8 cellular contexts compared by ENCODE assay signal in the genomic region with DNA sequence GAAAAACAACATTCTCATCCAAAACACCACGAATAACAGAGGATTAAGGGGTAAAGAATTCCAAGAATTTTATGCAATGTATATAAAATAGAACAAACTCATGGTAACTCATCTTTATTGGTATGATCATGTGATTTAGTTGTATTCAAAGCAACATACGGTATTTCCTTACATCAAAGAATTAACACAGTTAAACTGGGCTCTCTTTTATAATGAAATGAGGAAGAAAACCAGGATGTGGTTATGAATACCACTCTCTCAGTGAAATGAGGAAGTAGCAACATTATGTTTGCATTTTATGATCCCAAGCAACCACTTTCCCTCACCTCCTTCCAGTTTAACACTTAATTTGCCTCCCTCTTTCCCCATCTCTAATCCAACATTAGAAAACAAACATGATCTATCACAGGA. TPM values are rescaled to one million over a fixed set of nuclear protein-coding genes. Genes with fewer than 3 reads are reported as not detected.
DNase-seq lines count a peak whose midpoint lies in the region; ATAC-seq, FAIRE-seq and TF ChIP-seq lines count a peak whose summit lies in the region.

No MANE protein-coding gene starts in this region.

- no peak overlapping the region for H2BK12ac ChIP-seq in H9 (ENCODE audit: insufficient read length, low read depth, low read length)

- H2AK5ac ChIP-seq in H9 (ENCODE audit: insufficient read length, low read length) = no peak overlapping the region

- no peak overlapping the region for H3K4me3 Mint-ChIP-seq in H9
- H3K4me3 Mint-ChIP-seq in chondrocyte (ENCODE audit: unreplicated experiment) = peak overlapping the region; percentile 34
- H3K4me3 Mint-ChIP-seq in stimulated activated memory B cell treated with anti-CD40 and anti-IgM and Interleukin-4, amounts not matched to agents 10 μg/mL and 1 μg/mL and 100 μg/mL, for 72 hours = peak overlapping the region; percentile 68

- H2BK15ac ChIP-seq in H9 (ENCODE audit: low read depth, low read length) = no peak overlapping the region

- H3K23ac ChIP-seq in H9 (ENCODE audit: insufficient read length, low read depth, low read length) = no peak overlapping the region

- H4K5ac ChIP-seq in H9 (ENCODE audit: insufficient read length, low read depth, low read length) = no peak overlapping the region

- no peaks in the 10 kb centered on the region for H3K27me3 ChIP-seq in H9 (ENCODE audit: insufficient read depth, low read length)

- H2BK120ac ChIP-seq in H9 (ENCODE audit: low read depth, low read length, poor library complexity, severe bottlenecking) = no peak overlapping the region

- H3K36me3 Mint-ChIP-seq in H9 (ENCODE audit: insufficient read depth in 1 of 3, low read depth in 3 of 3) (peaks cover 16 to 33% (median 30%) of the 10 kb centered on the region in 3 experiments; a peak in 6 of 7 replicates), chondrocyte (ENCODE audit: low read depth) (peaks cover 7% of the 10 kb centered on the region)
- peaks cover 27% of the 10 kb centered on the region for H3K36me3 Mint-ChIP-seq in stimulated activated memory B cell treated with anti-CD40 and anti-IgM and Interleukin-4, amounts not matched to agents 10 μg/mL and 1 μg/mL and 100 μg/mL, for 72 hours

- H3K9me3 Mint-ChIP-seq in H9 (no peaks in the 10 kb centered on the region), chondrocyte (ENCODE audit: low read depth) (no peaks in the 10 kb centered on the region)
- H3K9me3 Mint-ChIP-seq in stimulated activated memory B cell treated with anti-CD40 and anti-IgM and Interleukin-4, amounts not matched to agents 10 μg/mL and 1 μg/mL and 100 μg/mL, for 72 hours = no peaks in the 10 kb centered on the region

- H3K23me2 ChIP-seq in H9 (ENCODE audit: insufficient read length, low read depth, low read length, poor library complexity, severe bottlenecking) = no peaks in the 10 kb centered on the region

- FAIRE-seq in GM18507 (lab: Jason Lieb, UNC) = peak; percentile 85

- H3K4ac ChIP-seq in H9 (ENCODE audit: low read depth, low read length) = no peak overlapping the region

- no peak overlapping the region for H3K18ac ChIP-seq in H9 (ENCODE audit: insufficient read length, low read depth, low read length)

- H3K4me1 Mint-ChIP-seq in H9 (peaks cover 7 to 9% of the 10 kb centered on the region in 2 experiments), chondrocyte (ENCODE audit: low read depth) (peaks cover 24% of the 10 kb centered on the region)
- H3K4me1 Mint-ChIP-seq in stimulated activated memory B cell treated with anti-CD40 and anti-IgM and Interleukin-4, amounts not matched to agents 10 μg/mL and 1 μg/mL and 100 μg/mL, for 72 hours = peaks cover 77% of the 10 kb centered on the region

- no peak overlapping the region for H2BK5ac ChIP-seq in H9 (ENCODE audit: insufficient read length, low read length)

- H4K8ac ChIP-seq in H9 (replicated peaks; ENCODE audit: insufficient read length, low read depth, low read length) = no peak overlapping the region

- no CpG with 5 or more reads among the region's 2 CpGs for WGBS in H9 (ENCODE audit: extremely low coverage, insufficient read length, low lambda C conversion rate)

- H3K27me3 Mint-ChIP-seq in H9 (ENCODE audit: low read depth) (no peaks in the 10 kb centered on the region), chondrocyte (ENCODE audit: low read depth) (no peaks in the 10 kb centered on the region)
- no peaks in the 10 kb centered on the region for H3K27me3 Mint-ChIP-seq in stimulated activated memory B cell treated with anti-CD40 and anti-IgM and Interleukin-4, amounts not matched to agents 10 μg/mL and 1 μg/mL and 100 μg/mL, for 72 hours

- H3K9me3 ChIP-seq in H9 (ENCODE audit: control insufficient read depth, low read depth, low read length) = no peaks in the 10 kb centered on the region

- no peaks in the 10 kb centered on the region for H3K4me1 ChIP-seq in H9 (ENCODE audit: insufficient read depth, low read length)

- no peaks in the 10 kb centered on the region; the same call in 1 of the 2 replicates for H3K79me2 ChIP-seq in H9 (ENCODE audit: insufficient read depth, low read length)

- peaks cover 2% of the 10 kb centered on the region for H3K79me1 ChIP-seq in H9 (ENCODE audit: insufficient read depth, low read depth, low read length, poor library complexity, severe bottlenecking)

- H3K9ac ChIP-seq in H9 (ENCODE audit: extremely low read depth, insufficient read length, low read length) = no peak overlapping the region

- H3K27ac ChIP-seq in H9 (ENCODE audit: insufficient read length, low read depth, low read length) = no peak overlapping the region

- no peak for TF ChIP-seq CTCF in H9 (conservative IDR thresholded peaks at IDR 0.05)
- no peak for TF ChIP-seq CTCF in chondrocyte (IDR thresholded peaks at IDR 0.05)

- peak; percentile 90 for ATAC-seq in stimulated activated memory B cell treated with anti-CD40 and anti-IgM and Interleukin-4, amounts not matched to agents 10 μg/mL and 1 μg/mL and 100 μg/mL, for 72 hours

- H3K4me2 ChIP-seq in H9 (ENCODE audit: insufficient read depth, insufficient read length, low read length) = no peak overlapping the region

- no peaks in the 10 kb centered on the region for H4K20me1 ChIP-seq in H9 (ENCODE audit: control insufficient read depth, insufficient read depth, insufficient read length)

- DNase-seq in GM18507 (ENCODE audit: extremely low spot score, insufficient read length, low read depth) (no peak), H9 (no peak), NCI-H526 treated with DMSO at 0.1 percent for 48 hours (lab: John Stamatoyannopoulos, UW) (peak; percentile 79), chondrocyte (ENCODE audit: low spot score) (no peak), NCI-H345 (lab: John Stamatoyannopoulos, UW) (no peak), C1 segment of cervical spinal cord (lab: John Stamatoyannopoulos, UW) (no peak)
- DNase-seq in stimulated activated CD4-positive, alpha-beta T cell treated with anti-CD3 and anti-CD28 coated beads, Interleukin-2, amount 100 ng/mL, for 48 hours = no peak

- H2AFZ ChIP-seq in H9 (ENCODE audit: low read length) = no peak overlapping the region

- H3K14ac ChIP-seq in H9 (ENCODE audit: insufficient read depth, low read length) = no peak overlapping the region

- H3K27ac Mint-ChIP-seq in H9 (peak overlapping the region; percentile 50 to 87 (median 81)), chondrocyte (ENCODE audit: unreplicated experiment) (peak overlapping the region; percentile 97)
- H3K27ac Mint-ChIP-seq in stimulated activated memory B cell treated with anti-CD40 and anti-IgM and Interleukin-4, amounts not matched to agents 10 μg/mL and 1 μg/mL and 100 μg/mL, for 72 hours = peak overlapping the region; percentile 70

- no peak overlapping the region for H4K91ac ChIP-seq in H9 (ENCODE audit: insufficient read length, low read depth, low read length)

- H3T11ph ChIP-seq in H9 (ENCODE audit: low read length) = no peak overlapping the region

- no peak overlapping the region for H3K56ac ChIP-seq in H9 (ENCODE audit: insufficient read length, low read depth, low read length)

- H2BK20ac ChIP-seq in H9 (ENCODE audit: low read depth, low read length, poor library complexity, severe bottlenecking) = no peak overlapping the region

RNA-seq across cellular contexts. Expression of a gene that starts 22.9 kb away (rescaled TPM):
- total RNA-seq in H9 (2021) (32.6 and 38.2 TPM in 2 replicates), chondrocyte (25.3 to 30.1 TPM (median 29.1 TPM) in 3 replicates)

Comparison
In these comparisons a context has a peak if more than half of its experiments do, and no peak if none do; other contexts are left out.
1. H3K4me3 Mint-ChIP-seq: peak in chondrocyte (single experiment) and stimulated activated memory B cell treated with anti-CD40 and anti-IgM and Interleukin-4, amounts not matched to agents 10 μg/mL and 1 μg/mL and 100 μg/mL, for 72 hours (single experiment); none in H9 (0 of 2).
2. Peak in every context shown above with its lines, with median percentiles within 50 percentile points of each other: H3K27ac Mint-ChIP-seq.